In genomic region chr7:41005381-41005901, GRCh38 we compare ENCODE assay signal across 14 cellular contexts.
DNase-seq lines count a peak whose midpoint lies in the region; ATAC-seq and TF ChIP-seq lines count a peak whose summit lies in the region.
"Had no signal": no experiment of that assay in that cellular context is flagged by ENCODE, and none has a peak within 500 bp of the region (broad histone marks: within the 10 kb centered on the region; RNA-seq: fewer than 3 reads in every experiment).

No MANE protein-coding gene starts in this region.

- H3K4me1 Mint-ChIP-seq in activated naive CD8-positive, alpha-beta T cell treated with anti-CD3 and anti-CD28 coated beads for 36 hours, result no peaks in the 10 kb centered on the region

- no peaks in the 10 kb centered on the region for H3K27me3 ChIP-seq in SJSA1 (replicated peaks)

- peak; percentile 72 for ATAC-seq in sciatic nerve
- ATAC-seq: HepG2 had no signal

- TF ChIP-seq CTCF in fibroblast of pulmonary artery (IDR thresholded peaks at IDR 0.05; ENCODE audit: low read length, missing control alignments), result no peak

- peaks cover 7% of the 10 kb centered on the region for H3K9me3 ChIP-seq in SJSA1 (replicated peaks)

- H3K27ac Mint-ChIP-seq in activated naive CD8-positive, alpha-beta T cell treated with anti-CD3 and anti-CD28 coated beads for 36 hours, result no peak overlapping the region
- H3K27ac Mint-ChIP-seq: nephron progenitor cell had no signal

- no peak overlapping the region for H3K4me3 ChIP-seq in SJSA1
- no peak overlapping the region for H3K4me3 ChIP-seq in fibroblast of pulmonary artery (replicated peaks; ENCODE audit: low read depth, low read length)

- H3K4me3 Mint-ChIP-seq in activated naive CD8-positive, alpha-beta T cell treated with anti-CD3 and anti-CD28 coated beads for 36 hours, result no peak overlapping the region
- H3K4me3 Mint-ChIP-seq: nephron progenitor cell had no signal

- H3K36me3 Mint-ChIP-seq in activated naive CD8-positive, alpha-beta T cell treated with anti-CD3 and anti-CD28 coated beads for 36 hours, result no peaks in the 10 kb centered on the region

- peaks cover 24% of the 10 kb centered on the region for H3K4me1 ChIP-seq in SJSA1 (replicated peaks)

- intact Hi-C loops in sciatic nerve (cut with DNase I), result no loop called here

- POLR2A ChIA-PET in HEK293T (lab: Yijun Ruan, JAX), result no interaction called here

- H3K36me3 ChIP-seq in SJSA1, result no peaks in the 10 kb centered on the region

- no peaks in the 10 kb centered on the region for H3K9me3 Mint-ChIP-seq in activated naive CD8-positive, alpha-beta T cell treated with anti-CD3 and anti-CD28 coated beads for 36 hours

- H3K27me3 Mint-ChIP-seq in activated naive CD8-positive, alpha-beta T cell treated with anti-CD3 and anti-CD28 coated beads for 36 hours, result no peaks in the 10 kb centered on the region

- CTCF ChIA-PET in HEK293T (lab: Yijun Ruan, JAX), result no interaction called here

- DNase-seq in GM03348 (ENCODE audit: low spot score) (peak; percentile 77), SJSA1 (ENCODE audit: low read depth in 1 of 2, low spot score in 2 of 2) (peak; percentile 62 to 67), fibroblast of pulmonary artery (ENCODE audit: low read depth) (peak; percentile 84), sciatic nerve (ENCODE audit: low spot score) (no peak), HEK293T (ENCODE audit: extremely low spot score) (no peak), NCI-H2107 treated with DMSO at 0.1 percent for 48 hours (lab: John Stamatoyannopoulos, UW; ENCODE audit: unreplicated experiment) (no peak), germinal center (ENCODE audit: low spot score) (no peak)
- DNase-seq in activated naive CD8-positive, alpha-beta T cell treated with anti-CD3 and anti-CD28 coated beads for 36 hours, result no peak
- DNase-seq: activated CD8-positive, alpha-beta memory T cell treated with anti-CD3 and anti-CD28 coated beads, Interleukin-2, amount 50 U/mL, for 4 hours; DMS79 treated with DMSO at 0.1 percent for 48 hours; NCI-H2081 treated with DMSO at 0.1 percent for 48 hours; nephron progenitor cell; stimulated activated CD4-positive, alpha-beta T cell treated with anti-CD3 and anti-CD28 coated beads, Interleukin-12 subunit alpha, Interleukin-12 subunit beta, amount 100 ng/mL, for 4 hours had no signal

- peak overlapping the region; percentile 65 for H3K27ac ChIP-seq in SJSA1

TF ChIP-seq in HEK293T, 16 proteins besides CTCF, POLR2A, EP300 and RAD21:
- no peak for TF ChIP-seq CTBP1 (IDR thresholded peaks at IDR 0.05; ENCODE audit: borderline replicate concordance)
- no peak for TF ChIP-seq FOXK2 (IDR thresholded peaks at IDR 0.05)
- no peak for TF ChIP-seq HDGF (IDR thresholded peaks at IDR 0.05; ENCODE audit: borderline replicate concordance)
- no peak for TF ChIP-seq ARNT (IDR thresholded peaks at IDR 0.05)
- TF ChIP-seq PKNOX1 (IDR thresholded peaks at IDR 0.05), result no peak
- no peak for TF ChIP-seq FOXA1 (IDR thresholded peaks at IDR 0.05)
- TF ChIP-seq SP1 (IDR thresholded peaks at IDR 0.05), result no peak
- TF ChIP-seq ELF4 (IDR thresholded peaks at IDR 0.05), result no peak
- TF ChIP-seq FOXM1 (IDR thresholded peaks at IDR 0.05; ENCODE audit: borderline replicate concordance), result no peak
- no peak for TF ChIP-seq LEF1 (IDR thresholded peaks at IDR 0.05; ENCODE audit: borderline replicate concordance)
- TF ChIP-seq TARDBP (IDR thresholded peaks at IDR 0.05), result no peak
- TF ChIP-seq SUZ12 (IDR thresholded peaks at IDR 0.05), result no peak
- no peak for TF ChIP-seq L3MBTL2 (conservative IDR thresholded peaks at IDR 0.05)
- TF ChIP-seq BHLHE40 (IDR thresholded peaks at IDR 0.05; ENCODE audit: borderline replicate concordance), result no peak
- no peak for TF ChIP-seq ZNF384 (IDR thresholded peaks at IDR 0.05)
- TF ChIP-seq NFRKB (IDR thresholded peaks at IDR 0.05), result no peak

Comparison
In these comparisons a context has a peak if more than half of its experiments do, and no peak if none do; other contexts are left out.
1. DNase-seq: peak in GM03348 (single experiment), SJSA1 (2 of 2) and fibroblast of pulmonary artery (single experiment); none in sciatic nerve (single experiment), HEK293T (single experiment), NCI-H2107 treated with DMSO at 0.1 percent for 48 hours (single experiment), activated naive CD8-positive, alpha-beta T cell treated with anti-CD3 and anti-CD28 coated beads for 36 hours (single experiment) and germinal center (single experiment).